In the genomic region with DNA sequence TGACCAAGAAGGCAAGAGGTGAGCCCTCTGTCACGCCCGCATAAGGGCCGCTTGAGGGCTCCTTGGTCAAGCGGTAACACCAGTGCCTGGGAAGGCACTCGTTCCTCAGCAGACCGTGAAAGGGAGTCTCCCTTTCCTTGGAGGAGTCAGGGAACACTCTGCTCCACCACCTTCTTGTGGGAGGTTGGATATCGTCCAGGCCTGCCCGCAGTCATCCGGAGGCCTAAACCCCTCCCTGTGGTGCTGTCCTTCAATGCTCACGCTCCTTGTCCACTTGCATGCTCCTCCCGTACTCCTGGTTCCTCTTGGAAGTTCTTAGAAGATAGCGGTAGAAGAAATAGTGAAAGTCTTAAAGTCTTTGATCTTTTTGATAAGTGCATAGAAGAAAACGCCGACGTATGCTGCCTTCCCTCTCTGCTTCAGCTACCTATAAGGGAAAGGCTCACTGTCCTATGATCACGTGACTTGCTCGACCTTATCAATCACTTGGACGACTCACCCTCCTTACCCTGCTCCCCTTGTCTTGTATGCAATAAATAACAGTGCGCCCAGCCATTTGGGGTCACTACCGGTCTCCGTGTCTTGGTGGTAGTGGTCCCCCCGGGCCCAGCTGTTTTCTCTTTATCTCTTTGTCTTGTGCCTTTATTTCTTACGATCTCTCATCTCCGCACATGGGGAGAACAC, we compare ENCODE assay signal across 8 cellular contexts. TPM values are rescaled to one million over a fixed set of nuclear protein-coding genes. Genes with fewer than 3 reads are reported as not detected.
DNase-seq lines count a peak whose midpoint lies in the region; ATAC-seq and TF ChIP-seq lines count a peak whose summit lies in the region.
"Not testable (repeated sequence)": the region's sequence is repeated elsewhere in the genome, so short reads cannot be mapped to it uniquely, and the experiment has no call there.

No MANE protein-coding gene starts in this region.

- TF ChIP-seq CTCF in OCI-LY7 (conservative IDR thresholded peaks at IDR 0.05; ENCODE audit: low read length); fibroblast of pulmonary artery (IDR thresholded peaks at IDR 0.05; ENCODE audit: low read length, missing control alignments); parathyroid adenoma (IDR thresholded peaks at IDR 0.05): not testable (repeated sequence)
- TF ChIP-seq CTCF in thyroid gland (IDR thresholded peaks at IDR 0.05): peak in 1 of 6 experiments; percentile 11

- H3K4me3 Mint-ChIP-seq in activated CD8-positive, alpha-beta memory T cell treated with anti-CD3 and anti-CD28 coated beads, Interleukin-2, amount 10 ng/mL, durations not matched to agents 7 days and 5 days: not testable (repeated sequence)

- H3K4me1 ChIP-seq in BLaER1: peaks cover 53% of the 10 kb centered on the region
- peaks cover 82% of the 10 kb centered on the region for H3K4me1 ChIP-seq in OCI-LY7 (ENCODE audit: insufficient read depth, low read length, poor library complexity, severe bottlenecking)
- peaks cover 12% of the 10 kb centered on the region for H3K4me1 ChIP-seq in parathyroid adenoma
- H3K4me1 ChIP-seq in thyroid gland: peaks cover 12 to 29% of the 10 kb centered on the region in 2 donors

- H3K4me3 ChIP-seq in BLaER1; OCI-LY7 (ENCODE audit: low read depth, low read length, poor library complexity, severe bottlenecking); fibroblast of pulmonary artery (replicated peaks; ENCODE audit: low read depth, low read length); parathyroid adenoma (ENCODE audit: low read depth, low read length); thyroid gland (replicated peaks in 1 of 3): not testable (repeated sequence)

- peak overlapping the region; percentile 84 for H3K4me2 ChIP-seq in BLaER1
- H3K4me2 ChIP-seq in OCI-LY7 (ENCODE audit: low read length): peak overlapping the region; percentile 45; the same call in 1 of the 2 replicates
- H3K4me2 ChIP-seq in parathyroid adenoma (ENCODE audit: low read length): not testable (repeated sequence)

- H2AFZ ChIP-seq in OCI-LY7 (ENCODE audit: low read length); parathyroid adenoma: not testable (repeated sequence)

- H3K36me3 Mint-ChIP-seq in activated CD8-positive, alpha-beta memory T cell treated with anti-CD3 and anti-CD28 coated beads, Interleukin-2, amount 10 ng/mL, durations not matched to agents 7 days and 5 days: not testable (repeated sequence)

- peak overlapping the region; percentile 60 for H3K27ac ChIP-seq in BLaER1
- H3K27ac ChIP-seq in OCI-LY7 (ENCODE audit: low read depth, low read length, poor library complexity, severe bottlenecking): peak overlapping the region; percentile 93
- peak overlapping the region; percentile 63 for H3K27ac ChIP-seq in parathyroid adenoma
- not testable (repeated sequence) for H3K27ac ChIP-seq in thyroid gland

- not testable (repeated sequence) for H3K9me3 ChIP-seq in BLaER1; OCI-LY7 (ENCODE audit: low read length); parathyroid adenoma (ENCODE audit: control insufficient read depth, low read length); thyroid gland

- 39 to 57% methylated on average over 24 of the region's 24 CpGs for WGBS in thyroid gland, 2 donors

- not testable (repeated sequence) for ATAC-seq in activated CD8-positive, alpha-beta memory T cell treated with anti-CD3 and anti-CD28 coated beads, Interleukin-2, amount 10 ng/mL, durations not matched to agents 7 days and 5 days

- POLR2A ChIA-PET in OCI-LY7 (lab: Charles Lee): not testable (repeated sequence)

- H3K9ac ChIP-seq in BLaER1: 0 out of 2 replicates have a peak overlapping the region, but pooled peaks have one; percentile 45
- not testable (repeated sequence) for H3K9ac ChIP-seq in parathyroid adenoma

- H3K9me2 ChIP-seq in OCI-LY7 (ENCODE audit: insufficient read depth, low read length): not testable (repeated sequence)

- not testable (repeated sequence) for H3K79me2 ChIP-seq in OCI-LY7 (ENCODE audit: insufficient read depth, low read depth, low read length); parathyroid adenoma

- H3K27me3 Mint-ChIP-seq in activated CD8-positive, alpha-beta memory T cell treated with anti-CD3 and anti-CD28 coated beads, Interleukin-2, amount 10 ng/mL, durations not matched to agents 7 days and 5 days: not testable (repeated sequence)

- BruUV-seq in OCI-LY7 (replicated peaks; lab: Mats Ljungman, UMichigan): not testable (repeated sequence)

- not testable (repeated sequence) for H3K9me3 Mint-ChIP-seq in activated CD8-positive, alpha-beta memory T cell treated with anti-CD3 and anti-CD28 coated beads, Interleukin-2, amount 10 ng/mL, durations not matched to agents 7 days and 5 days (ENCODE audit: low read depth)

- intact Hi-C loops in OCI-LY7 (cut with micrococcal nuclease; ENCODE audit: unreplicated experiment): loop anchor here (2.0 kb wide), 1 partner anchor 19 kb away; no protein-coding TSS in a partner anchor
- intact Hi-C loops in thyroid gland (cut with DNase I): not testable (repeated sequence)

- H4K20me1 ChIP-seq in BLaER1; OCI-LY7 (ENCODE audit: insufficient read depth, low read length): not testable (repeated sequence)

- DNase-seq in HK-2 (ENCODE audit: unreplicated experiment): peak; percentile 65
- DNase-seq in OCI-LY7 (ENCODE audit: low spot score); activated CD8-positive, alpha-beta memory T cell treated with anti-CD3 and anti-CD28 coated beads, Interleukin-2, amount 10 ng/mL, durations not matched to agents 7 days and 5 days: not testable (repeated sequence)
- DNase-seq in fibroblast of pulmonary artery (ENCODE audit: low read depth): peak; percentile 65
- DNase-seq in left kidney (ENCODE audit: low read depth, low spot score): peak; percentile 44
- DNase-seq in thyroid gland: peak; percentile 96

- H3K4me1 Mint-ChIP-seq in activated CD8-positive, alpha-beta memory T cell treated with anti-CD3 and anti-CD28 coated beads, Interleukin-2, amount 10 ng/mL, durations not matched to agents 7 days and 5 days: peaks cover 14% of the 10 kb centered on the region

- not testable (repeated sequence) for TF ChIP-seq POLR2A in thyroid gland (IDR thresholded peaks at IDR 0.05)

- CTCF ChIA-PET in OCI-LY7 (lab: Charles Lee; ENCODE audit: unreplicated experiment): not testable (repeated sequence)
- CTCF ChIA-PET in activated CD8-positive, alpha-beta memory T cell treated with anti-CD3 and anti-CD28 coated beads, Interleukin-2, amount 10 ng/mL, durations not matched to agents 7 days and 5 days (lab: Charles Lee): interaction anchor here (0.6 kb wide), 1 partner anchor 45 kb away, joined by 3 read pairs; no protein-coding TSS in a partner anchor

- H3K27ac Mint-ChIP-seq in activated CD8-positive, alpha-beta memory T cell treated with anti-CD3 and anti-CD28 coated beads, Interleukin-2, amount 10 ng/mL, durations not matched to agents 7 days and 5 days: peak overlapping the region; percentile 61

- H3K36me3 ChIP-seq in BLaER1; OCI-LY7 (ENCODE audit: insufficient read depth, low read length); parathyroid adenoma (ENCODE audit: control insufficient read depth, insufficient read depth, low read length); thyroid gland: not testable (repeated sequence)

- peaks cover 13% of the 10 kb centered on the region; the same call in 1 of the 2 replicates for H3K27me3 ChIP-seq in BLaER1
- not testable (repeated sequence) for H3K27me3 ChIP-seq in parathyroid adenoma (ENCODE audit: control insufficient read depth, insufficient read depth, low read length); thyroid gland

RNA-seq across cellular contexts. Expression of gene RRP7A, which starts 11.9 kb away (rescaled TPM):
- total RNA-seq in OCI-LY7 (2014; rRNA removed; shearing (Covaris generic)): 125 and 137 TPM in 2 replicates
- total RNA-seq in OCI-LY7 (2022): 149 and 172 TPM in 2 replicates
- 100 to 1,000 TPM in 1 of 2 experiments, 10 to 100 TPM in 1; 88.2 to 102 TPM for total RNA-seq in activated CD8-positive, alpha-beta memory T cell treated with anti-CD3 and anti-CD28 coated beads, Interleukin-2, amount 10 ng/mL, durations not matched to agents 7 days and 5 days
- 10 to 100 TPM; 20.2 to 27.8 (median 26.8) TPM for total RNA-seq in thyroid gland

RNA-seq across cellular contexts. Expression of gene SERHL2, which starts 22.2 kb away (rescaled TPM):
- 93.9 and 98.0 TPM in 2 replicates for total RNA-seq in OCI-LY7 (2014; rRNA removed; shearing (Covaris generic))
- total RNA-seq in OCI-LY7 (2022) (36.4 and 39.5 TPM in 2 replicates), thyroid gland (1 to 10 TPM in 2 of 4 donors, under 1 TPM in 1, not detected in 1; 0.83 to 5.1 (median 3.1) TPM)
- 1 to 10 TPM; 1.4 to 3.5 TPM for total RNA-seq in activated CD8-positive, alpha-beta memory T cell treated with anti-CD3 and anti-CD28 coated beads, Interleukin-2, amount 10 ng/mL, durations not matched to agents 7 days and 5 days

Comparison
In these comparisons a context has a peak if more than half of its experiments do, and no peak if none do; other contexts are left out.
1. RNA of gene SERHL2, which starts 22.2 kb away (total RNA-seq): 36.4 to 98.0 TPM in OCI-LY7; 1.4 to 3.5 TPM in activated CD8-positive, alpha-beta memory T cell treated with anti-CD3 and anti-CD28 coated beads, Interleukin-2, amount 10 ng/mL, durations not matched to agents 7 days and 5 days and 0.83 to 5.1 TPM in thyroid gland; every median in the first group is over 4 times any median in the second.